ENCODE assay signal across 14 cellular contexts in genomic region chr18:13260114-13260926, GRCh38. TPM values are rescaled to one million over a fixed set of nuclear protein-coding genes. Genes with fewer than 3 reads are reported as not detected.
DNase-seq lines count a peak whose midpoint lies in the region; ATAC-seq lines count a peak whose summit lies in the region.
"Had no signal": no experiment of that assay in that cellular context is flagged by ENCODE, and none has a peak within 500 bp of the region (broad histone marks: within the 10 kb centered on the region; RNA-seq: fewer than 3 reads in every experiment).

No MANE protein-coding gene starts in this region.

- no peaks in the 10 kb centered on the region for H3K36me3 ChIP-seq in KOPT-K1 (ENCODE audit: insufficient read depth, low read length)
- H3K36me3 ChIP-seq: cardiac muscle cell had no signal

- peak; percentile 41 for DNase-seq in AG08395 (ENCODE audit: low spot score)
- peak; percentile 16 for DNase-seq in glomerular endothelial cell (ENCODE audit: extremely low read depth, low read depth, low spot score)
- peak; percentile 41 for DNase-seq in posterior vena cava (ENCODE audit: low spot score)
- DNase-seq in stimulated activated CD4-positive, alpha-beta T cell treated with anti-CD3 and anti-CD28 coated beads, Interleukin-12 subunit alpha, Interleukin-12 subunit beta, amount 100 ng/mL, for 4 hours: no peak
- no peak for DNase-seq in COLO668 (lab: John Stamatoyannopoulos, UW; ENCODE audit: unreplicated experiment)
- no peak for DNase-seq in germinal center (ENCODE audit: low spot score)
- DNase-seq: COR-L47, natural killer cell, NCI-H526 treated with DMSO at 0.1 percent for 48 hours, SW 1271 had no signal

- intact Hi-C loops in posterior vena cava (cut with DNase I): no loop called here

- peak overlapping the region; percentile 6 for H3K27ac ChIP-seq in KOPT-K1 (ENCODE audit: low read depth, low read length, poor library complexity, severe bottlenecking)
- H3K27ac ChIP-seq: cardiac muscle cell had no signal

- ATAC-seq in GM19455 (IDR thresholded peaks at IDR 0.05; ENCODE audit: unreplicated experiment): no peak
- ATAC-seq: natural killer cell had no signal

- no peaks in the 10 kb centered on the region for H3K9me3 ChIP-seq in KOPT-K1 (ENCODE audit: insufficient read depth, low read length, poor library complexity, severe bottlenecking)

RNA-seq across cellular contexts. Expression of gene LDLRAD4, which starts 41.8 kb away (rescaled TPM):
- total RNA-seq in glomerular endothelial cell: 2.2 and 13.4 TPM in 2 replicates
- 10 to 100 TPM; 52.3 to 74.8 TPM for total RNA-seq in posterior vena cava
- total RNA-seq: K562 had no signal

Comparison
In these comparisons a context has a peak if more than half of its experiments do, and no peak if none do; other contexts are left out.
1. DNase-seq: peak in AG08395 (single experiment), glomerular endothelial cell (single experiment) and posterior vena cava (single experiment); none in stimulated activated CD4-positive, alpha-beta T cell treated with anti-CD3 and anti-CD28 coated beads, Interleukin-12 subunit alpha, Interleukin-12 subunit beta, amount 100 ng/mL, for 4 hours (single experiment), COLO668 (single experiment) and germinal center (single experiment).